ENCODE assay signal across 8 cellular contexts in the genomic region with DNA sequence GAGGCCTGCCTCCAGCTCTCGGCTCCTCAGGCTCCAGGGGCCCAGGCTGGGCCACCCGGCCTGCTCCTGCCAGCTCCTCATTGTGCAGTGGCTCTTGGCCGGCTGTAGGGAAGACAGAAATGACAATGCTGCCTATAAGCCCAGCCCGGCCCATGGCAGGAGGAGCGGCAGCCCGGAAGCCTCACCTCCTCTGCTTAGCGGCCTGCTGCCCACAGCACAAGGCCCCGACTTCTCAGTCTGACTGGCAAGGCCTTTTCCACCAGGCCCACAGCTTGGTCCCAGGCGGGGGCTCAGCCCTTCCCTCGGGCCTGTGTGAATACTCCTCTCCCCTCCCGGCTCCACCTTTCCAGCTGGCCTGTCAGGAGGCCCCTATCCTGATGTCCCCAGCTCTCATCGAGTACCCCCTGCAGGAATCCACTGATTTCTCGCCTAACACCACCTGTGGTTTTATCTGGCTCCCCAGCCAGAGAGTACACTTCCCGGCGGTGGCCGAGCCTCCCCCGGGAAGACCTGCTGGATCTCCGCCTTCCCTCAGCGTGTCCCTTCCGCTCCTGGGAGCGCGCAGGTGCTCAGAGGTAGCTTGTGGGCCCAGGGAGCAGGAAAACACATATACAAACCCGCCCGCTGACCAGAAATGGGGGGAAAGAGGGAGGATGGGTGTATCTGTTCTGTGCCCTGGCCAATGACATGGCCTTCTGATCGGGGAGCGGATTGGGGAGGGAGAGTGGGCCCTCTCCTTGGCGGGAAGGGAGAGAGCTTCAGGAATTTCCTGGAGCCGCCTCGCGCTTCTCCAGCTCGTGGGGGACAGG. TPM values are rescaled to one million over a fixed set of nuclear protein-coding genes. Genes with fewer than 3 reads are reported as not detected.
DNase-seq lines count a peak whose midpoint lies in the region; ATAC-seq and TF ChIP-seq lines count a peak whose summit lies in the region.

No MANE protein-coding gene starts in this region.

- H3K27me3 ChIP-seq in CD8-positive, alpha-beta memory T cell (ENCODE audit: insufficient read depth, low read length, poor library complexity, severe bottlenecking) = no peaks in the 10 kb centered on the region
- H3K27me3 ChIP-seq in WERI-Rb-1 (ENCODE audit: insufficient read depth, low read depth, severe bottlenecking) = no peaks in the 10 kb centered on the region
- no peaks in the 10 kb centered on the region for H3K27me3 ChIP-seq in endodermal cell (ENCODE audit: control insufficient read depth, insufficient read depth, low read length, poor library complexity, severe bottlenecking)
- no peaks in the 10 kb centered on the region for H3K27me3 ChIP-seq in mucosa of rectum (ENCODE audit: control insufficient read depth in 2 of 2, insufficient read depth in 2 of 2, low read length in 2 of 2)
- no peaks in the 10 kb centered on the region for H3K27me3 ChIP-seq in transverse colon

- H3K4me3 ChIP-seq in CD8-positive, alpha-beta memory T cell (ENCODE audit: low read length) = peak overlapping the region; percentile 97
- H3K4me3 ChIP-seq in WERI-Rb-1 (ENCODE audit: low read depth, low read length) (peak overlapping the region; percentile 63), endodermal cell (ENCODE audit: low read length) (peak overlapping the region; percentile 95), mucosa of rectum (ENCODE audit: low read length in 2 of 2) (peak overlapping the region; percentile 93 to 98), transverse colon (peak overlapping the region; percentile 60 to 86 (median 76))

- peak overlapping the region; percentile 95 to 99 (median 96) for H3K27ac Mint-ChIP-seq in CD8-positive, alpha-beta memory T cell
- peak overlapping the region; percentile 96 for H3K27ac Mint-ChIP-seq in endodermal cell

- peaks cover 14% of the 10 kb centered on the region for H3K4me1 ChIP-seq in CD8-positive, alpha-beta memory T cell (ENCODE audit: insufficient read depth, low read length)
- H3K4me1 ChIP-seq in endodermal cell (ENCODE audit: control insufficient read depth, insufficient read depth, low read length) (no peaks in the 10 kb centered on the region), mucosa of rectum (ENCODE audit: control insufficient read depth in 2 of 2, insufficient read depth in 2 of 2, low read length in 2 of 2) (peaks cover 14% of the 10 kb centered on the region in 2 donors), transverse colon (peaks cover 6 to 17% (median 15%) of the 10 kb centered on the region in 4 donors)

- CTCF ChIA-PET in CD8-positive, alpha-beta memory T cell (lab: Charles Lee) = interaction anchor here (1.5 kb wide), 1 partner anchor 150 kb away, joined by 6 read pairs; no protein-coding TSS in a partner anchor

- peaks cover 0 to 41% (median 10%) of the 10 kb centered on the region in 3 donors for H3K36me3 Mint-ChIP-seq in CD8-positive, alpha-beta memory T cell
- peaks cover 33% of the 10 kb centered on the region for H3K36me3 Mint-ChIP-seq in endodermal cell (ENCODE audit: low read depth)

- H3K9me3 ChIP-seq in CD8-positive, alpha-beta memory T cell (ENCODE audit: low read length) = no peaks in the 10 kb centered on the region
- no peaks in the 10 kb centered on the region for H3K9me3 ChIP-seq in KOPT-K1 (ENCODE audit: insufficient read depth, low read length, poor library complexity, severe bottlenecking)
- no peaks in the 10 kb centered on the region for H3K9me3 ChIP-seq in WERI-Rb-1 (ENCODE audit: severe bottlenecking)
- H3K9me3 ChIP-seq in endodermal cell (ENCODE audit: control insufficient read depth, low read length) = no peaks in the 10 kb centered on the region
- H3K9me3 ChIP-seq in mucosa of rectum (ENCODE audit: control insufficient read depth in 2 of 2, low read length in 2 of 2) = no peaks in the 10 kb centered on the region
- H3K9me3 ChIP-seq in transverse colon = no peaks in the 10 kb centered on the region

- H3K27me3 Mint-ChIP-seq in CD8-positive, alpha-beta memory T cell = no peaks in the 10 kb centered on the region
- no peaks in the 10 kb centered on the region for H3K27me3 Mint-ChIP-seq in endodermal cell (ENCODE audit: insufficient read depth)

- 19 to 32% methylated on average over 19 to 31 of the region's 31 CpGs for WGBS in endodermal cell (ENCODE audit: insufficient coverage in 1 of 2, insufficient read length in 1 of 2), 2 experiments
- WGBS in transverse colon (ENCODE audit: low coverage in 1 of 2), 2 donors = 8% methylated on average over 29 of the region's 31 CpGs; no CpG with 5 or more reads in 1 of the 2 donors

- peak in 4 of 5 donors; percentile 5 to 51 (median 14) for DNase-seq in CD8-positive, alpha-beta memory T cell
- DNase-seq in WERI-Rb-1 = peak; percentile 48
- DNase-seq in endodermal cell = peak; percentile 54
- DNase-seq in transverse colon = peak; percentile 37
- no peak for DNase-seq in NOMO-1 treated with dmso at 0.1 percent for 144 hours (lab: John Stamatoyannopoulos, UW; ENCODE audit: unreplicated experiment)

- peak overlapping the region; percentile 67 for H3K9ac ChIP-seq in endodermal cell (ENCODE audit: extremely low read depth, low read length, poor library complexity, severe bottlenecking)
- H3K9ac ChIP-seq in mucosa of rectum (ENCODE audit: low read depth in 1 of 2, low read length in 2 of 2) = peak overlapping the region; percentile 87 to 92

- no peak for TF ChIP-seq POLR2A in transverse colon (IDR thresholded peaks at IDR 0.05)

- H3K4me3 Mint-ChIP-seq in CD8-positive, alpha-beta memory T cell = peak overlapping the region; percentile 93 to 97 (median 96)
- peak overlapping the region; percentile 94 for H3K4me3 Mint-ChIP-seq in endodermal cell

- H3K4me1 Mint-ChIP-seq in CD8-positive, alpha-beta memory T cell = peaks cover 12 to 34% (median 18%) of the 10 kb centered on the region in 3 donors
- H3K4me1 Mint-ChIP-seq in endodermal cell = peaks cover 6% of the 10 kb centered on the region

- peak; percentile 9 for ATAC-seq in GM21423 (IDR thresholded peaks at IDR 0.05; ENCODE audit: unreplicated experiment)

- TF ChIP-seq CTCF in WERI-Rb-1 (IDR thresholded peaks at IDR 0.05; ENCODE audit: low read depth, low read length) (no peak), endodermal cell (conservative IDR thresholded peaks at IDR 0.05) (no peak), transverse colon (IDR thresholded peaks at IDR 0.05) (no peak)

- intact Hi-C loops in transverse colon (cut with DNase I; ENCODE audit: low total_unique reads) = no loop called here

- H3K27ac ChIP-seq in CD8-positive, alpha-beta memory T cell (ENCODE audit: low read depth, low read length) = peak overlapping the region; percentile 91
- H3K27ac ChIP-seq in KOPT-K1 (ENCODE audit: low read depth, low read length, poor library complexity, severe bottlenecking) (peak overlapping the region; percentile 79), WERI-Rb-1 (peak overlapping the region; percentile 94), endodermal cell (ENCODE audit: low read depth, low read length) (no peak overlapping the region), mucosa of rectum (ENCODE audit: low read depth in 2 of 2, low read length in 2 of 2) (peak overlapping the region; percentile 91 to 92), transverse colon (peak overlapping the region; percentile 86 to 95 (median 90))

- H3K9me3 Mint-ChIP-seq in CD8-positive, alpha-beta memory T cell = no peaks in the 10 kb centered on the region
- H3K9me3 Mint-ChIP-seq in endodermal cell = no peaks in the 10 kb centered on the region

- peaks cover 22% of the 10 kb centered on the region for H3K36me3 ChIP-seq in CD8-positive, alpha-beta memory T cell (ENCODE audit: insufficient read depth, low read length)
- H3K36me3 ChIP-seq in KOPT-K1 (ENCODE audit: insufficient read depth, low read length) = peaks cover 38% of the 10 kb centered on the region
- H3K36me3 ChIP-seq in WERI-Rb-1 = peaks cover 35% of the 10 kb centered on the region
- peaks cover 32% of the 10 kb centered on the region for H3K36me3 ChIP-seq in endodermal cell (ENCODE audit: control insufficient read depth, insufficient read depth, low read length)
- H3K36me3 ChIP-seq in mucosa of rectum (ENCODE audit: control insufficient read depth in 2 of 2, insufficient read depth in 2 of 2, low read length in 2 of 2) = peaks cover 15 to 23% of the 10 kb centered on the region in 2 donors
- H3K36me3 ChIP-seq in transverse colon = peaks cover 0 to 20% (median 12%) of the 10 kb centered on the region in 4 donors

- TF ChIP-seq EP300 in transverse colon (IDR thresholded peaks at IDR 0.05; ENCODE audit: low read depth) = no peak

- POLR2A ChIA-PET in CD8-positive, alpha-beta memory T cell (lab: Charles Lee) = interaction anchor here (0.6 to 1.2 kb wide), 2 partner anchors 27 to 46 kb away, joined by 5 to 6 read pairs; no protein-coding TSS in a partner anchor

- in situ Hi-C loops in transverse colon (cut with MboI; ENCODE audit: low pct_ligation_motif_present in 1 of 4, low pct_unique_long_range_greater_than_20kb in 1 of 4, low sequenced_read_pairs in 3 of 4) = no loop called here

RNA-seq across cellular contexts. Expression of a gene that starts 1.0 kb away (rescaled TPM):
- 10 to 100 TPM; 75.3 to 77.9 TPM for total RNA-seq in CD8-positive, alpha-beta memory T cell
- polyA plus RNA-seq in CD8-positive, alpha-beta memory T cell = 58.1 TPM
- total RNA-seq in endodermal cell (10 to 100 TPM; 55.0 to 59.3 TPM), transverse colon (10 to 100 TPM; 47.0 to 85.6 (median 80.4) TPM)
- 45.8 TPM for polyA plus RNA-seq in endodermal cell (2013, experiment 1 of 2)
- 38.0 TPM for polyA plus RNA-seq in endodermal cell (2013, experiment 2 of 2)

RNA-seq across cellular contexts. Expression of a gene that starts 5.8 kb away (rescaled TPM):
- 10 to 100 TPM; 90.4 to 98.2 TPM for total RNA-seq in CD8-positive, alpha-beta memory T cell
- polyA plus RNA-seq in CD8-positive, alpha-beta memory T cell = 60.8 TPM
- 10 to 100 TPM; 50.8 to 53.6 TPM for total RNA-seq in endodermal cell
- polyA plus RNA-seq in endodermal cell (2013, experiment 1 of 2) = 47.9 TPM
- polyA plus RNA-seq in endodermal cell (2013, experiment 2 of 2) = 37.1 TPM
- total RNA-seq in transverse colon = 10 to 100 TPM; 15.0 to 95.7 (median 39.6) TPM

RNA-seq across cellular contexts. Expression of a gene that starts 30.2 kb away (rescaled TPM):
- 1 to 10 TPM in 1 of 2 experiments, under 1 TPM in 1; 0.97 to 1.0 TPM for total RNA-seq in CD8-positive, alpha-beta memory T cell
- polyA plus RNA-seq in CD8-positive, alpha-beta memory T cell = 0.35 TPM
- total RNA-seq in endodermal cell (10 to 100 TPM; 26.8 to 27.7 TPM), transverse colon (10 to 100 TPM in 2 of 4 donors, 1 to 10 TPM in 2; 9.0 to 13.5 (median 9.7) TPM)
- polyA plus RNA-seq in endodermal cell (2013, experiment 1 of 2) = 8.8 TPM
- 7.5 TPM for polyA plus RNA-seq in endodermal cell (2013, experiment 2 of 2)

RNA-seq across cellular contexts. Expression of a gene that starts 35.5 kb away (rescaled TPM):
- total RNA-seq in CD8-positive, alpha-beta memory T cell = 1 to 10 TPM; 3.1 to 3.5 TPM
- polyA plus RNA-seq in CD8-positive, alpha-beta memory T cell = 0.46 TPM
- total RNA-seq in endodermal cell = 10 to 100 TPM in 1 of 2 donors, 1 to 10 TPM in 1; 3.8 to 12.4 TPM
- polyA plus RNA-seq in endodermal cell (2013, experiment 1 of 2) = 2.7 TPM
- polyA plus RNA-seq in endodermal cell (2013, experiment 2 of 2) = 2.3 TPM
- total RNA-seq in transverse colon = 1 to 10 TPM in 1 of 4 donors, under 1 TPM in 3; 0.20 to 1.4 (median 0.69) TPM

RNA-seq across cellular contexts. Expression of a gene that starts 43.9 kb away (rescaled TPM):
- 10 to 100 TPM; 26.7 to 27.0 TPM for total RNA-seq in CD8-positive, alpha-beta memory T cell
- polyA plus RNA-seq in CD8-positive, alpha-beta memory T cell = 14.6 TPM
- 10 to 100 TPM; 13.9 to 20.0 TPM for total RNA-seq in endodermal cell
- polyA plus RNA-seq in endodermal cell (2013, experiment 1 of 2) = 11.9 TPM
- polyA plus RNA-seq in endodermal cell (2013, experiment 2 of 2) = 10.1 TPM
- 10 to 100 TPM in 2 of 4 donors, 1 to 10 TPM in 2; 1.9 to 18.6 (median 9.8) TPM for total RNA-seq in transverse colon

Comparison
In these comparisons a context has a peak if more than half of its experiments do, and no peak if none do; other contexts are left out.
1. RNA of a gene that starts 30.2 kb away (total RNA-seq): 26.8 to 27.7 TPM in endodermal cell and 9.0 to 13.5 TPM in transverse colon; 0.97 to 1.0 TPM in CD8-positive, alpha-beta memory T cell; every median in the first group is over 4 times any median in the second.
2. Peak in every context shown above with its lines, with median percentiles within 50 percentile points of each other: H3K4me3 ChIP-seq.